Comparison of ENCODE assay signal across 14 cellular contexts in genomic region chr6:31752739-31753319, GRCh38. TPM values are rescaled to one million over a fixed set of nuclear protein-coding genes. Genes with fewer than 3 reads are reported as not detected.
A peak's percentile ranks its signal among the peaks of the same experiment; 100 is the strongest.
DNase-seq lines count a peak whose midpoint lies in the region; ATAC-seq, FAIRE-seq and TF ChIP-seq lines count a peak whose summit lies in the region.
"Had no signal": no experiment of that assay in that cellular context is flagged by ENCODE, and none has a peak within 500 bp of the region (broad histone marks: within the 10 kb centered on the region; RNA-seq: fewer than 3 reads in every experiment).

No MANE protein-coding gene starts in this region.

- H3K27ac Mint-ChIP-seq in activated T-helper 17 cell treated with anti-CD3 and anti-CD28 coated beads, Interleukin-2, amount 50 U/mL, for 72 hours, result no peak overlapping the region
- H3K27ac Mint-ChIP-seq: activated naive CD8-positive, alpha-beta T cell; dendritic cell treated with granulocyte-macrophage colony-stimulating factor and Interleukin-4, amounts not matched to agents 40 ng/mL and 50 ng/mL, for 4 days had no signal

- H3K27ac ChIP-seq in HepG2 (ENCODE audit: extremely low read length, insufficient read depth, low read length) (no peak overlapping the region), right lobe of liver (no peak overlapping the region)
- H3K27ac ChIP-seq: neutrophil had no signal

- H3K4me3 Mint-ChIP-seq in activated T-helper 17 cell treated with anti-CD3 and anti-CD28 coated beads, Interleukin-2, amount 50 U/mL, for 72 hours, result no peak overlapping the region
- H3K4me3 Mint-ChIP-seq: activated naive CD8-positive, alpha-beta T cell; dendritic cell treated with granulocyte-macrophage colony-stimulating factor and Interleukin-4, amounts not matched to agents 40 ng/mL and 50 ng/mL, for 4 days had no signal

- no peak overlapping the region for H3K4me2 ChIP-seq in HepG2 (ENCODE audit: low read depth, low read length)

- H3K27me3 ChIP-seq in HepG2 (ENCODE audit: control insufficient read depth in 1 of 2, insufficient read depth in 2 of 2, low read length in 2 of 2), result no peaks in the 10 kb centered on the region
- no peaks in the 10 kb centered on the region for H3K27me3 ChIP-seq in right lobe of liver
- H3K27me3 ChIP-seq: neutrophil had no signal

- DNase-seq in HepG2 (ENCODE audit: low spot score) (no peak), right lobe of liver (no peak), fibroblast of mammary gland (ENCODE audit: low read depth) (peak; percentile 91), NCI-H1048 (lab: John Stamatoyannopoulos, UW) (no peak), NCI-H2081 treated with DMSO at 0.1 percent for 48 hours (lab: John Stamatoyannopoulos, UW) (no peak)
- no peak for DNase-seq in activated CD4-positive, alpha-beta T cell treated with anti-CD3 and anti-CD28 coated beads, Interleukin-2, amount 50 U/mL, for 1 hour
- DNase-seq: activated CD4-positive, CD25-positive, alpha-beta regulatory T cell; activated CD8-positive, alpha-beta memory T cell treated with anti-CD3 and anti-CD28 coated beads, Interleukin-2, amount 50 U/mL, for 4 hours; NCI-H1092 had no signal

- H3K4me1 ChIP-seq in HepG2 (ENCODE audit: insufficient read depth, low read length), result peaks cover 11% of the 10 kb centered on the region
- no peaks in the 10 kb centered on the region for H3K4me1 ChIP-seq in right lobe of liver

- H3K4me3 ChIP-seq in HepG2 (replicated peaks in 1 of 3; ENCODE audit: insufficient read depth in 1 of 3, low read depth in 2 of 3, low read length in 3 of 3), result no peak overlapping the region
- H3K4me3 ChIP-seq in right lobe of liver, result no peak overlapping the region
- no peak overlapping the region for H3K4me3 ChIP-seq in fibroblast of mammary gland (ENCODE audit: control insufficient read depth, low read depth, low read length)

- CTCF ChIA-PET in HepG2 (lab: Yijun Ruan, JAX; ENCODE audit: low intra/inter-chr PET ratio, low total read pairs), result no interaction called here

- H3K36me3 Mint-ChIP-seq in activated T-helper 17 cell treated with anti-CD3 and anti-CD28 coated beads, Interleukin-2, amount 50 U/mL, for 72 hours (ENCODE audit: low read depth), result peaks cover 4% of the 10 kb centered on the region

- TF ChIP-seq CTCF in HepG2 (CRISPR knock-in tag; IDR thresholded peaks at IDR 0.05), result no peak
- no peak for TF ChIP-seq CTCF in right lobe of liver (IDR thresholded peaks at IDR 0.05)
- TF ChIP-seq CTCF in fibroblast of mammary gland (conservative IDR thresholded peaks at IDR 0.05; ENCODE audit: control insufficient read depth, insufficient read depth, low read depth, low read length), result no peak

- H3K79me2 ChIP-seq in HepG2 (ENCODE audit: insufficient read depth, low read length), result no peaks in the 10 kb centered on the region

- FAIRE-seq in HepG2 (lab: Jason Lieb, UNC), result peak; percentile 32

- no peaks in the 10 kb centered on the region for H3K27me3 Mint-ChIP-seq in activated T-helper 17 cell treated with anti-CD3 and anti-CD28 coated beads, Interleukin-2, amount 50 U/mL, for 72 hours
- H3K27me3 Mint-ChIP-seq: activated naive CD8-positive, alpha-beta T cell; dendritic cell treated with granulocyte-macrophage colony-stimulating factor and Interleukin-4, amounts not matched to agents 40 ng/mL and 50 ng/mL, for 4 days had no signal

- POLR2A ChIA-PET in HepG2 (lab: Yijun Ruan, JAX), result interaction anchor here (0.8 to 11.5 kb wide), 4 partner anchors 14 to 75 kb away, joined by 3 to 96 read pairs (median 8); partner anchors contain the start of genes CLIC1, HSPA1B, MSH5 and VWA7

- no peak for TF ChIP-seq EP300 in HepG2 (IDR thresholded peaks at IDR 0.05; ENCODE audit: low read depth in 2 of 2, low read length in 2 of 2)
- no peak for TF ChIP-seq EP300 in HepG2 (CRISPR knock-in tag; IDR thresholded peaks at IDR 0.05; ENCODE audit: borderline replicate concordance)

- H2AFZ ChIP-seq in HepG2 (ENCODE audit: low read length), result no peak overlapping the region

- ATAC-seq in HepG2, result peak; percentile 33; the same call in 1 of the 3 replicates
- ATAC-seq in right lobe of liver, result no peak
- peak; percentile 44 for ATAC-seq in activated T-helper 17 cell treated with anti-CD3 and anti-CD28 coated beads, Interleukin-2, amount 50 U/mL, for 72 hours (replicated peaks)
- ATAC-seq in HG02970 (IDR thresholded peaks at IDR 0.05; ENCODE audit: low FRiP score, unreplicated experiment), result no peak

- TSS peak; percentile 26 for BruUV-seq in HepG2 (replicated peaks; lab: Mats Ljungman, UMichigan)

- no peaks in the 10 kb centered on the region for H3K9me3 Mint-ChIP-seq in activated T-helper 17 cell treated with anti-CD3 and anti-CD28 coated beads, Interleukin-2, amount 50 U/mL, for 72 hours
- H3K9me3 Mint-ChIP-seq: dendritic cell treated with granulocyte-macrophage colony-stimulating factor and Interleukin-4, amounts not matched to agents 40 ng/mL and 50 ng/mL, for 4 days had no signal

- TF ChIP-seq RAD21 in HepG2 (CRISPR knock-in tag; IDR thresholded peaks at IDR 0.05), result no peak

- TF ChIP-seq POLR2A in HepG2 (IDR thresholded peaks at IDR 0.05; ENCODE audit: insufficient read depth in 1 of 2, low read depth in 2 of 2, low read length in 2 of 2) (no peak), right lobe of liver (IDR thresholded peaks at IDR 0.05) (no peak)

- peaks cover 4% of the 10 kb centered on the region for H3K4me1 Mint-ChIP-seq in activated T-helper 17 cell treated with anti-CD3 and anti-CD28 coated beads, Interleukin-2, amount 50 U/mL, for 72 hours

- H4K20me1 ChIP-seq in HepG2 (ENCODE audit: insufficient read depth, low read length), result no peaks in the 10 kb centered on the region

- no peaks in the 10 kb centered on the region for H3K9me3 ChIP-seq in HepG2 (ENCODE audit: low read length)
- H3K9me3 ChIP-seq in right lobe of liver, result no peaks in the 10 kb centered on the region
- H3K9me3 ChIP-seq: neutrophil had no signal

- WGBS in HepG2 (ENCODE audit: low lambda C conversion rate), result 75% methylated on average over 8 of the region's 8 CpGs
- 79% methylated on average over 8 of the region's 8 CpGs for WGBS in right lobe of liver (ENCODE audit: insufficient coverage, low coverage, low lambda C conversion rate, missing lambda C conversion rate)

- intact Hi-C loops in HepG2 (cut with micrococcal nuclease; ENCODE audit: unreplicated experiment), result no loop called here
- intact Hi-C loops in right lobe of liver (cut with DNase I), result no loop called here

- in situ Hi-C loops in HepG2 (cut with HindIII; ENCODE audit: extremely low pct_ligation_motif_present, low pct_unique_long_range_greater_than_20kb), result no loop called here

- H3K36me3 ChIP-seq in HepG2 (replicated peaks in 1 of 2; ENCODE audit: control insufficient read depth in 1 of 2, insufficient read depth in 2 of 2, low read length in 2 of 2), result no peaks in the 10 kb centered on the region
- no peaks in the 10 kb centered on the region for H3K36me3 ChIP-seq in right lobe of liver
- H3K36me3 ChIP-seq: neutrophil had no signal

- H3K9ac ChIP-seq in HepG2 (ENCODE audit: insufficient read depth, low read depth, low read length), result no peak overlapping the region

RNA-seq across cellular contexts. Expression of gene SAPCD1, which starts 9.6 kb away (rescaled TPM):
- total RNA-seq in HepG2 (2016; rRNA removed; fragmentation: Illumina TruSeq; extraction: Trizol) (0.56 and 2.5 TPM in 2 replicates), right lobe of liver (1 to 10 TPM in 2 of 6 experiments, under 1 TPM in 3, not detected in 1; 0.62 to 1.6 (median 0.90) TPM)
- total RNA-seq in HepG2 (2016; cell fraction: cytosol; rRNA removed; fragmentation: Illumina TruSeq; extraction: Trizol; ENCODE audit: low read depth), result 2.3 TPM in 2 replicates
- total RNA-seq in HepG2 (2016; cell fraction: insoluble cytoplasmic fraction; rRNA removed; fragmentation: Illumina TruSeq; extraction: Trizol), result 0.51 and 2.0 TPM in 2 replicates
- 0.90 and 0.96 TPM in 2 replicates for total RNA-seq in HepG2 (2016; cell fraction: membrane; rRNA removed; fragmentation: Illumina TruSeq; extraction: Trizol)
- 2.3 and 5.6 TPM in 2 replicates for total RNA-seq in HepG2 (2016; cell fraction: nucleus; rRNA removed; fragmentation: Illumina TruSeq; extraction: Trizol)
- polyA plus RNA-seq in HepG2 (2011; rRNA removed), result 3.9 and 5.3 TPM in 2 replicates
- polyA plus RNA-seq in HepG2 (2011; cell fraction: cytosol; rRNA removed), result 0.92 and 1.1 TPM in 2 replicates
- 49.5 and 69.8 TPM in 2 replicates for polyA plus RNA-seq in HepG2 (2011; cell fraction: nucleus; rRNA removed)
- polyA plus RNA-seq in HepG2 (2012), result 4.7 and 9.1 TPM in 2 replicates
- 0.23 and 0.59 TPM in 2 replicates for polyA plus RNA-seq in HepG2 (2016; cell fraction: cytosol; fragmentation: Illumina TruSeq; extraction: Trizol; ENCODE audit: low read depth)
- polyA plus RNA-seq in HepG2 (2016; cell fraction: insoluble cytoplasmic fraction; fragmentation: Illumina TruSeq; extraction: Trizol; ENCODE audit: low read depth), result 0.53 and 0.99 TPM in 2 replicates
- polyA plus RNA-seq in HepG2 (2016; cell fraction: membrane; fragmentation: Illumina TruSeq; extraction: Trizol; ENCODE audit: low read depth), result 0.41 and 0.44 TPM in 2 replicates
- 12.4 and 21.2 TPM in 2 replicates for polyA plus RNA-seq in HepG2 (2016; cell fraction: nucleus; fragmentation: Illumina TruSeq; extraction: Trizol; ENCODE audit: insufficient read depth, low read depth)
- polyA minus RNA-seq in HepG2 (2011; rRNA and poly(A)+ RNA removed; ENCODE audit: low replicate concordance), result not detected in 2 replicates
- not detected in 2 replicates for polyA minus RNA-seq in HepG2 (2011; cell fraction: cytosol; rRNA and poly(A)+ RNA removed)
- polyA minus RNA-seq in HepG2 (2011; cell fraction: nucleus; rRNA and poly(A)+ RNA removed), result 5.4 and 6.5 TPM in 2 replicates
- 10 to 100 TPM; 12.1 to 18.9 TPM for total RNA-seq in activated T-helper 17 cell treated with anti-CD3 and anti-CD28 coated beads, Interleukin-2, amount 50 U/mL, for 72 hours

RNA-seq across cellular contexts. Expression of gene MSH5, which starts 13.0 kb away (rescaled TPM):
- total RNA-seq in HepG2 (2016; rRNA removed; fragmentation: Illumina TruSeq; extraction: Trizol) (2.5 and 10.2 TPM in 2 replicates), right lobe of liver (1 to 10 TPM; 3.2 to 8.5 (median 4.3) TPM)
- total RNA-seq in HepG2 (2016; cell fraction: cytosol; rRNA removed; fragmentation: Illumina TruSeq; extraction: Trizol; ENCODE audit: low read depth), result 6.2 and 9.7 TPM in 2 replicates
- 3.6 and 10.0 TPM in 2 replicates for total RNA-seq in HepG2 (2016; cell fraction: insoluble cytoplasmic fraction; rRNA removed; fragmentation: Illumina TruSeq; extraction: Trizol)
- 3.8 and 4.3 TPM in 2 replicates for total RNA-seq in HepG2 (2016; cell fraction: membrane; rRNA removed; fragmentation: Illumina TruSeq; extraction: Trizol)
- total RNA-seq in HepG2 (2016; cell fraction: nucleus; rRNA removed; fragmentation: Illumina TruSeq; extraction: Trizol), result 23.2 and 28.8 TPM in 2 replicates
- 28.3 and 38.7 TPM in 2 replicates for polyA plus RNA-seq in HepG2 (2011; rRNA removed)
- polyA plus RNA-seq in HepG2 (2011; cell fraction: cytosol; rRNA removed), result 6.2 and 7.0 TPM in 2 replicates
- 221 and 280 TPM in 2 replicates for polyA plus RNA-seq in HepG2 (2011; cell fraction: nucleus; rRNA removed)
- 18.8 and 19.5 TPM in 2 replicates for polyA plus RNA-seq in HepG2 (2012)
- polyA plus RNA-seq in HepG2 (2016; cell fraction: cytosol; fragmentation: Illumina TruSeq; extraction: Trizol; ENCODE audit: low read depth), result 0.90 and 1.3 TPM in 2 replicates
- polyA plus RNA-seq in HepG2 (2016; cell fraction: insoluble cytoplasmic fraction; fragmentation: Illumina TruSeq; extraction: Trizol; ENCODE audit: low read depth), result 2.9 and 3.2 TPM in 2 replicates
- 1.5 and 2.2 TPM in 2 replicates for polyA plus RNA-seq in HepG2 (2016; cell fraction: membrane; fragmentation: Illumina TruSeq; extraction: Trizol; ENCODE audit: low read depth)
- polyA plus RNA-seq in HepG2 (2016; cell fraction: nucleus; fragmentation: Illumina TruSeq; extraction: Trizol; ENCODE audit: insufficient read depth, low read depth), result 76.6 and 77.9 TPM in 2 replicates
- polyA minus RNA-seq in HepG2 (2011; rRNA and poly(A)+ RNA removed; ENCODE audit: low replicate concordance), result 32.0 and 34.5 TPM in 2 replicates
- 3.9 and 5.5 TPM in 2 replicates for polyA minus RNA-seq in HepG2 (2011; cell fraction: cytosol; rRNA and poly(A)+ RNA removed)
- polyA minus RNA-seq in HepG2 (2011; cell fraction: nucleus; rRNA and poly(A)+ RNA removed), result 84.3 and 91.3 TPM in 2 replicates
- 10 to 100 TPM; 78.9 to 82.6 TPM for total RNA-seq in activated T-helper 17 cell treated with anti-CD3 and anti-CD28 coated beads, Interleukin-2, amount 50 U/mL, for 72 hours

RNA-seq across cellular contexts. Expression of gene CLIC1, which starts 16.5 kb away (rescaled TPM):
- total RNA-seq in HepG2 (2016; rRNA removed; fragmentation: Illumina TruSeq; extraction: Trizol) (445 and 602 TPM in 2 replicates), right lobe of liver (100 to 1,000 TPM in 1 of 6 experiments, 10 to 100 TPM in 5; 36.7 to 123 (median 62.0) TPM)
- total RNA-seq in HepG2 (2016; cell fraction: cytosol; rRNA removed; fragmentation: Illumina TruSeq; extraction: Trizol; ENCODE audit: low read depth), result 267 and 295 TPM in 2 replicates
- total RNA-seq in HepG2 (2016; cell fraction: insoluble cytoplasmic fraction; rRNA removed; fragmentation: Illumina TruSeq; extraction: Trizol), result 442 and 617 TPM in 2 replicates
- total RNA-seq in HepG2 (2016; cell fraction: membrane; rRNA removed; fragmentation: Illumina TruSeq; extraction: Trizol), result 333 and 368 TPM in 2 replicates
- total RNA-seq in HepG2 (2016; cell fraction: nucleus; rRNA removed; fragmentation: Illumina TruSeq; extraction: Trizol), result 383 and 410 TPM in 2 replicates
- polyA plus RNA-seq in HepG2 (2011; rRNA removed), result 891 and 997 TPM in 2 replicates
- 1,063 and 1,114 TPM in 2 replicates for polyA plus RNA-seq in HepG2 (2011; cell fraction: cytosol; rRNA removed)
- 243 and 309 TPM in 2 replicates for polyA plus RNA-seq in HepG2 (2011; cell fraction: nucleus; rRNA removed)
- 684 and 693 TPM in 2 replicates for polyA plus RNA-seq in HepG2 (2012)
- polyA plus RNA-seq in HepG2 (2016; cell fraction: cytosol; fragmentation: Illumina TruSeq; extraction: Trizol; ENCODE audit: low read depth), result 249 and 300 TPM in 2 replicates
- polyA plus RNA-seq in HepG2 (2016; cell fraction: insoluble cytoplasmic fraction; fragmentation: Illumina TruSeq; extraction: Trizol; ENCODE audit: low read depth), result 415 and 433 TPM in 2 replicates
- 263 and 301 TPM in 2 replicates for polyA plus RNA-seq in HepG2 (2016; cell fraction: membrane; fragmentation: Illumina TruSeq; extraction: Trizol; ENCODE audit: low read depth)
- polyA plus RNA-seq in HepG2 (2016; cell fraction: nucleus; fragmentation: Illumina TruSeq; extraction: Trizol; ENCODE audit: insufficient read depth, low read depth), result 609 and 612 TPM in 2 replicates
- 509 and 745 TPM in 2 replicates for polyA minus RNA-seq in HepG2 (2011; rRNA and poly(A)+ RNA removed; ENCODE audit: low replicate concordance)
- polyA minus RNA-seq in HepG2 (2011; cell fraction: cytosol; rRNA and poly(A)+ RNA removed), result 299 and 375 TPM in 2 replicates
- 119 and 176 TPM in 2 replicates for polyA minus RNA-seq in HepG2 (2011; cell fraction: nucleus; rRNA and poly(A)+ RNA removed)
- 100 to 1,000 TPM; 406 to 482 TPM for total RNA-seq in activated T-helper 17 cell treated with anti-CD3 and anti-CD28 coated beads, Interleukin-2, amount 50 U/mL, for 72 hours

RNA-seq across cellular contexts. Expression of gene DDAH2, which starts 23.7 kb away (rescaled TPM):
- total RNA-seq in HepG2 (2016; rRNA removed; fragmentation: Illumina TruSeq; extraction: Trizol) (14.4 and 16.4 TPM in 2 replicates), right lobe of liver (10 to 100 TPM; 16.3 to 27.5 (median 19.1) TPM)
- total RNA-seq in HepG2 (2016; cell fraction: cytosol; rRNA removed; fragmentation: Illumina TruSeq; extraction: Trizol; ENCODE audit: low read depth), result 8.5 and 10.3 TPM in 2 replicates
- 14.2 and 17.0 TPM in 2 replicates for total RNA-seq in HepG2 (2016; cell fraction: insoluble cytoplasmic fraction; rRNA removed; fragmentation: Illumina TruSeq; extraction: Trizol)
- total RNA-seq in HepG2 (2016; cell fraction: membrane; rRNA removed; fragmentation: Illumina TruSeq; extraction: Trizol), result 10.5 and 14.6 TPM in 2 replicates
- total RNA-seq in HepG2 (2016; cell fraction: nucleus; rRNA removed; fragmentation: Illumina TruSeq; extraction: Trizol), result 6.9 and 9.4 TPM in 2 replicates
- polyA plus RNA-seq in HepG2 (2011; rRNA removed), result 21.1 and 21.9 TPM in 2 replicates
- polyA plus RNA-seq in HepG2 (2011; cell fraction: cytosol; rRNA removed), result 17.3 and 27.4 TPM in 2 replicates
- polyA plus RNA-seq in HepG2 (2011; cell fraction: nucleus; rRNA removed), result 76.2 and 86.7 TPM in 2 replicates
- polyA plus RNA-seq in HepG2 (2012), result 12.9 and 21.1 TPM in 2 replicates
- polyA plus RNA-seq in HepG2 (2016; cell fraction: cytosol; fragmentation: Illumina TruSeq; extraction: Trizol; ENCODE audit: low read depth), result 7.1 and 9.5 TPM in 2 replicates
- polyA plus RNA-seq in HepG2 (2016; cell fraction: insoluble cytoplasmic fraction; fragmentation: Illumina TruSeq; extraction: Trizol; ENCODE audit: low read depth), result 12.9 and 17.0 TPM in 2 replicates
- polyA plus RNA-seq in HepG2 (2016; cell fraction: membrane; fragmentation: Illumina TruSeq; extraction: Trizol; ENCODE audit: low read depth), result 9.7 and 13.0 TPM in 2 replicates
- polyA plus RNA-seq in HepG2 (2016; cell fraction: nucleus; fragmentation: Illumina TruSeq; extraction: Trizol; ENCODE audit: insufficient read depth, low read depth), result 21.1 and 21.5 TPM in 2 replicates
- 8.4 and 17.2 TPM in 2 replicates for polyA minus RNA-seq in HepG2 (2011; rRNA and poly(A)+ RNA removed; ENCODE audit: low replicate concordance)
- 5.3 and 6.9 TPM in 2 replicates for polyA minus RNA-seq in HepG2 (2011; cell fraction: cytosol; rRNA and poly(A)+ RNA removed)
- 10.2 and 10.7 TPM in 2 replicates for polyA minus RNA-seq in HepG2 (2011; cell fraction: nucleus; rRNA and poly(A)+ RNA removed)
- 10 to 100 TPM in 1 of 2 donors, 1 to 10 TPM in 1; 9.4 to 23.8 TPM for total RNA-seq in activated T-helper 17 cell treated with anti-CD3 and anti-CD28 coated beads, Interleukin-2, amount 50 U/mL, for 72 hours

RNA-seq across cellular contexts. Expression of gene VWA7, which starts 24.3 kb away (rescaled TPM):
- total RNA-seq in HepG2 (2016; rRNA removed; fragmentation: Illumina TruSeq; extraction: Trizol) (0.79 and 0.86 TPM in 2 replicates), right lobe of liver (1 to 10 TPM; 1.2 to 5.2 (median 2.7) TPM)
- total RNA-seq in HepG2 (2016; cell fraction: cytosol; rRNA removed; fragmentation: Illumina TruSeq; extraction: Trizol; ENCODE audit: low read depth), result 0.26 and 0.61 TPM in 2 replicates
- total RNA-seq in HepG2 (2016; cell fraction: insoluble cytoplasmic fraction; rRNA removed; fragmentation: Illumina TruSeq; extraction: Trizol), result 1.00 and 1.6 TPM in 2 replicates
- total RNA-seq in HepG2 (2016; cell fraction: membrane; rRNA removed; fragmentation: Illumina TruSeq; extraction: Trizol), result 1.1 TPM in 2 replicates
- 1.1 and 1.5 TPM in 2 replicates for total RNA-seq in HepG2 (2016; cell fraction: nucleus; rRNA removed; fragmentation: Illumina TruSeq; extraction: Trizol)
- 3.3 and 4.4 TPM in 2 replicates for polyA plus RNA-seq in HepG2 (2011; rRNA removed)
- polyA plus RNA-seq in HepG2 (2011; cell fraction: cytosol; rRNA removed), result 1.2 and 1.4 TPM in 2 replicates
- polyA plus RNA-seq in HepG2 (2011; cell fraction: nucleus; rRNA removed), result 14.3 and 22.4 TPM in 2 replicates
- polyA plus RNA-seq in HepG2 (2012), result 4.3 and 5.0 TPM in 2 replicates
- 0.23 and 0.25 TPM in 2 replicates for polyA plus RNA-seq in HepG2 (2016; cell fraction: cytosol; fragmentation: Illumina TruSeq; extraction: Trizol; ENCODE audit: low read depth)
- 0.87 and 1.4 TPM in 2 replicates for polyA plus RNA-seq in HepG2 (2016; cell fraction: insoluble cytoplasmic fraction; fragmentation: Illumina TruSeq; extraction: Trizol; ENCODE audit: low read depth)
- polyA plus RNA-seq in HepG2 (2016; cell fraction: membrane; fragmentation: Illumina TruSeq; extraction: Trizol; ENCODE audit: low read depth), result 0.29 and 0.52 TPM in 2 replicates
- polyA plus RNA-seq in HepG2 (2016; cell fraction: nucleus; fragmentation: Illumina TruSeq; extraction: Trizol; ENCODE audit: insufficient read depth, low read depth), result 2.7 and 3.6 TPM in 2 replicates
- 3.8 and 4.5 TPM in 2 replicates for polyA minus RNA-seq in HepG2 (2011; rRNA and poly(A)+ RNA removed; ENCODE audit: low replicate concordance)
- 2.0 and 3.0 TPM in 2 replicates for polyA minus RNA-seq in HepG2 (2011; cell fraction: cytosol; rRNA and poly(A)+ RNA removed)
- 3.0 and 9.0 TPM in 2 replicates for polyA minus RNA-seq in HepG2 (2011; cell fraction: nucleus; rRNA and poly(A)+ RNA removed)
- total RNA-seq in activated T-helper 17 cell treated with anti-CD3 and anti-CD28 coated beads, Interleukin-2, amount 50 U/mL, for 72 hours, result 1 to 10 TPM; 2.9 to 4.2 TPM

Comparison
In these comparisons a context has a peak if more than half of its experiments do, and no peak if none do; other contexts are left out.
1. ATAC-seq: peak in HepG2 (single experiment) and activated T-helper 17 cell treated with anti-CD3 and anti-CD28 coated beads, Interleukin-2, amount 50 U/mL, for 72 hours (single experiment); none in right lobe of liver (0 of 4) and HG02970 (single experiment).